9 cellular contexts compared by ENCODE assay signal in the genomic region with DNA sequence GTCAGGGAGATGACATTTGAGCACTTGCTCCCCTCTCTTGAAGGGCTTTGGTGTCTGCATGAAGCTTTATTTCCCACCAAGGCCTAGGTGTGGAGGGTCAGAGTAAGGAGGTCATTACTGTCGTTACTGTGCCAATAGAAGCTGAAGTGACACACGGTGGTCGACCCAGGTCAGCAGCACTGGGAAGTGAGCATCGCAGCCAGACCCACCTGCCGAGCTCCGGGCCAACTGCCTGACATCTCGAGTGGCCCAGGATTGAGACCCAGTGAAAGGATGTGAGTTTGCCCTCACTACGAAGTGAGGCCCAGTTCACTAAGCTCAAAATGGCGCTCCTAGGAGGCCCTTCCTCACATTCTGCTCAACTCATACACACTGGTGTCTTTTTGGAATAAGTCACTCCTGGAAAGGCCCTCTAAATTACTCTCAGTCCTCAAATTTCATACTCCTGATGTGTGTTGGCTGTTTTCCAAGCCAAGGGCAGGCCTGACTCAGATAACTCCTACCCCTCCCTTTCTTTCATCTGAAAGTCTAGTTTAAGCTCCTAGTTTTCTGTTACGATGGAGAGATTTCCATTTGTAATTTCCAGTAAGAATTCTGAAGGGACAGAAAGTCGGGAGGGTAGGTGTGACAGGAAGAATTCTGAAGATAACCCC.
DNase-seq lines count a peak whose midpoint lies in the region; ATAC-seq and TF ChIP-seq lines count a peak whose summit lies in the region.
"Had no signal": no experiment of that assay in that cellular context is flagged by ENCODE, and none has a peak within 500 bp of the region (broad histone marks: within the 10 kb centered on the region; RNA-seq: fewer than 3 reads in every experiment).

No MANE protein-coding gene starts in this region.

- H3K4me1 ChIP-seq in mucosa of descending colon (ENCODE audit: low read depth): no peaks in the 10 kb centered on the region

- DNase-seq in A172 (ENCODE audit: low spot score) (peak; percentile 47), ELR (ENCODE audit: low read depth) (peak; percentile 39), NCI-H748 treated with DMSO at 0.1 percent for 48 hours (lab: John Stamatoyannopoulos, UW) (peak; percentile 13), erythroblast (lab: John Stamatoyannopoulos, UW) (peak; percentile 76 to 82), mucosa of descending colon (no peak), NCI-H82 (lab: John Stamatoyannopoulos, UW) (no peak)
- no peak for DNase-seq in stimulated activated CD4-positive, alpha-beta T cell treated with anti-CD3 and anti-CD28 coated beads, Interleukin-1b, Interleukin-23, amount 100 ng/mL, for 48 hours
- DNase-seq: sigmoid colon had no signal

- no peak overlapping the region for H3K4me3 ChIP-seq in mucosa of descending colon
- H3K4me3 ChIP-seq: sigmoid colon had no signal

- H3K9me3 ChIP-seq in mucosa of descending colon: no peaks in the 10 kb centered on the region
- H3K9me3 ChIP-seq: sigmoid colon had no signal

- ATAC-seq in mucosa of descending colon: no peak
- ATAC-seq in activated CD4-positive, CD25-positive, alpha-beta regulatory T cell treated with anti-CD3 and anti-CD28 coated beads, Interleukin-2, amount 50 U/mL, for 24 hours: no peak

- no peak for TF ChIP-seq POLR2A in erythroblast (IDR thresholded peaks at IDR 0.05; ENCODE audit: low read length)

- TF ChIP-seq CTCF in mucosa of descending colon (IDR thresholded peaks at IDR 0.05): no peak

- H3K36me3 ChIP-seq in mucosa of descending colon (ENCODE audit: low read depth): no peaks in the 10 kb centered on the region
- H3K36me3 ChIP-seq: sigmoid colon had no signal

- intact Hi-C loops in mucosa of descending colon (cut with DNase I, micrococcal nuclease): no loop called here

Comparison
In these comparisons a context has a peak if more than half of its experiments do, and no peak if none do; other contexts are left out.
1. DNase-seq: peak in A172 (single experiment), ELR (single experiment), NCI-H748 treated with DMSO at 0.1 percent for 48 hours (single experiment) and erythroblast (2 of 2); none in mucosa of descending colon (0 of 3), NCI-H82 (single experiment) and stimulated activated CD4-positive, alpha-beta T cell treated with anti-CD3 and anti-CD28 coated beads, Interleukin-1b, Interleukin-23, amount 100 ng/mL, for 48 hours (single experiment).